13 cellular contexts compared by ENCODE assay signal in genomic region chr10:124645496-124646095, GRCh38.
DNase-seq lines count a peak whose midpoint lies in the region; ATAC-seq and TF ChIP-seq lines count a peak whose summit lies in the region.
"Had no signal": no experiment of that assay in that cellular context is flagged by ENCODE, and none has a peak within 500 bp of the region (broad histone marks: within the 10 kb centered on the region; RNA-seq: fewer than 3 reads in every experiment).

No MANE protein-coding gene starts in this region.

- no peak overlapping the region for H3K4me3 ChIP-seq in tibial nerve
- H3K4me3 ChIP-seq: A549, HAP-1 had no signal

- no peak for TF ChIP-seq POLR2A in tibial nerve (IDR thresholded peaks at IDR 0.05)

- peaks cover 90% of the 10 kb centered on the region for H3K4me1 Mint-ChIP-seq in activated naive CD4-positive, alpha-beta T cell treated with anti-CD3 and anti-CD28 coated beads, Interleukin-2, amount 10 ng/mL, durations not matched to agents 7 days and 5 days
- H3K4me1 Mint-ChIP-seq in effector memory CD8-positive, alpha-beta T cell (ENCODE audit: low read depth in 2 of 2) = peaks cover 86 to 88% of the 10 kb centered on the region in 2 donors
- peaks cover 84 to 100% (median 98%) of the 10 kb centered on the region in 3 donors for H3K4me1 Mint-ChIP-seq in naive B cell

- no peaks in the 10 kb centered on the region for H3K9me3 ChIP-seq in tibial nerve
- H3K9me3 ChIP-seq: A549, HAP-1, SK-N-SH had no signal

- no peak for ATAC-seq in activated naive CD4-positive, alpha-beta T cell treated with anti-CD3 and anti-CD28 coated beads, Interleukin-2, amount 50 U/mL, for 72 hours
- ATAC-seq in effector memory CD8-positive, alpha-beta T cell (replicated peaks) = no peak
- ATAC-seq in naive B cell (ENCODE audit: low read depth in 2 of 2) = no peak
- no peak for ATAC-seq in HG02840 (IDR thresholded peaks at IDR 0.05; ENCODE audit: low FRiP score, unreplicated experiment)

- peaks cover 30% of the 10 kb centered on the region for H3K36me3 Mint-ChIP-seq in activated naive CD4-positive, alpha-beta T cell treated with anti-CD3 and anti-CD28 coated beads, Interleukin-2, amount 10 ng/mL, durations not matched to agents 7 days and 5 days
- H3K36me3 Mint-ChIP-seq in activated naive CD4-positive, alpha-beta T cell treated with anti-CD3 and anti-CD28 coated beads, Interleukin-2, amount 50 U/mL, for 72 hours = no peaks in the 10 kb centered on the region
- peaks cover 66% of the 10 kb centered on the region for H3K36me3 Mint-ChIP-seq in effector memory CD8-positive, alpha-beta T cell (ENCODE audit: insufficient read depth)
- no peaks in the 10 kb centered on the region for H3K36me3 Mint-ChIP-seq in naive B cell

- no peaks in the 10 kb centered on the region for H3K27me3 Mint-ChIP-seq in activated naive CD4-positive, alpha-beta T cell treated with anti-CD3 and anti-CD28 coated beads, Interleukin-2, amount 10 ng/mL, durations not matched to agents 7 days and 5 days
- no peaks in the 10 kb centered on the region for H3K27me3 Mint-ChIP-seq in effector memory CD8-positive, alpha-beta T cell
- no peaks in the 10 kb centered on the region for H3K27me3 Mint-ChIP-seq in naive B cell

- peak overlapping the region; percentile 49 for H3K27ac Mint-ChIP-seq in activated naive CD4-positive, alpha-beta T cell treated with anti-CD3 and anti-CD28 coated beads, Interleukin-2, amount 10 ng/mL, durations not matched to agents 7 days and 5 days
- no peak overlapping the region for H3K27ac Mint-ChIP-seq in activated naive CD4-positive, alpha-beta T cell treated with anti-CD3 and anti-CD28 coated beads, Interleukin-2, amount 50 U/mL, for 72 hours
- H3K27ac Mint-ChIP-seq in effector memory CD8-positive, alpha-beta T cell = peak overlapping the region; percentile 99 to 100
- peak overlapping the region; percentile 76 to 99 (median 96) for H3K27ac Mint-ChIP-seq in naive B cell

- in situ Hi-C loops in GM13976 (cut with MboI; ENCODE audit: low sequenced_read_pairs, unreplicated experiment) = no loop called here

- H3K36me3 ChIP-seq in tibial nerve = no peaks in the 10 kb centered on the region

- H3K27me3 ChIP-seq in tibial nerve = no peaks in the 10 kb centered on the region

- no peak for DNase-seq in activated naive CD4-positive, alpha-beta T cell treated with anti-CD3 and anti-CD28 coated beads, Interleukin-2, amount 10 ng/mL, durations not matched to agents 7 days and 5 days
- no peak for DNase-seq in activated naive CD4-positive, alpha-beta T cell treated with anti-CD3 and anti-CD28 coated beads, Interleukin-2, amount 50 U/mL, for 72 hours (ENCODE audit: low spot score in 2 of 2)
- no peak for DNase-seq in effector memory CD8-positive, alpha-beta T cell
- DNase-seq in naive B cell (no peak), tibial nerve (ENCODE audit: low spot score in 2 of 2) (no peak), GM13976 (ENCODE audit: low spot score) (no peak), activated gamma-delta T cell (lab: John Stamatoyannopoulos, UW) (no peak)
- DNase-seq: NCI-H1694 treated with DMSO at 0.1 percent for 48 hours; stimulated activated CD4-positive, alpha-beta T cell treated with anti-CD3 and anti-CD28 coated beads, Interleukin-4, amount 100 ng/mL, for 24 hours had no signal

- peak overlapping the region; percentile 41 to 91 (median 82) for H3K27ac ChIP-seq in tibial nerve

- WGBS in tibial nerve, 2 donors = 80 to 81% methylated on average over 12 to 13 of the region's 13 CpGs

- CTCF ChIA-PET in activated naive CD4-positive, alpha-beta T cell treated with anti-CD3 and anti-CD28 coated beads, Interleukin-2, amount 10 ng/mL, durations not matched to agents 7 days and 5 days (lab: Charles Lee) = interaction anchor here (0.6 to 4.1 kb wide), 3 partner anchors 43 to 96 kb away, joined by 3 to 19 read pairs (median 3); no protein-coding TSS in a partner anchor

- no peak for TF ChIP-seq CTCF in tibial nerve (IDR thresholded peaks at IDR 0.05)
- TF ChIP-seq CTCF in GM13976 (IDR thresholded peaks at IDR 0.05; ENCODE audit: borderline replicate concordance, control extremely low read depth, extremely low read depth, insufficient read depth, missing control alignments) = no peak

- no peak for TF ChIP-seq EP300 in tibial nerve (IDR thresholded peaks at IDR 0.05)

- no peak overlapping the region for H3K4me3 Mint-ChIP-seq in activated naive CD4-positive, alpha-beta T cell treated with anti-CD3 and anti-CD28 coated beads, Interleukin-2, amount 10 ng/mL, durations not matched to agents 7 days and 5 days
- peak overlapping the region; percentile 22 to 85 for H3K4me3 Mint-ChIP-seq in effector memory CD8-positive, alpha-beta T cell
- peak overlapping the region in 7 of 8 donors; percentile 22 to 87 (median 72) for H3K4me3 Mint-ChIP-seq in naive B cell

- H3K4me1 ChIP-seq in tibial nerve = peaks cover 5 to 100% (median 94%) of the 10 kb centered on the region in 4 donors
- H3K4me1 ChIP-seq: HAP-1 had no signal

- no peaks in the 10 kb centered on the region for H3K9me3 Mint-ChIP-seq in activated naive CD4-positive, alpha-beta T cell treated with anti-CD3 and anti-CD28 coated beads, Interleukin-2, amount 10 ng/mL, durations not matched to agents 7 days and 5 days
- H3K9me3 Mint-ChIP-seq in activated naive CD4-positive, alpha-beta T cell treated with anti-CD3 and anti-CD28 coated beads, Interleukin-2, amount 50 U/mL, for 72 hours = no peaks in the 10 kb centered on the region
- no peaks in the 10 kb centered on the region for H3K9me3 Mint-ChIP-seq in effector memory CD8-positive, alpha-beta T cell
- H3K9me3 Mint-ChIP-seq in naive B cell = peaks cover 0 to 2% (median 0%) of the 10 kb centered on the region in 7 donors

Comparison
In these comparisons a context has a peak if more than half of its experiments do, and no peak if none do; other contexts are left out.
1. H3K27ac Mint-ChIP-seq: peak in activated naive CD4-positive, alpha-beta T cell treated with anti-CD3 and anti-CD28 coated beads, Interleukin-2, amount 10 ng/mL, durations not matched to agents 7 days and 5 days (single experiment), effector memory CD8-positive, alpha-beta T cell (2 of 2) and naive B cell (6 of 6); none in activated naive CD4-positive, alpha-beta T cell treated with anti-CD3 and anti-CD28 coated beads, Interleukin-2, amount 50 U/mL, for 72 hours (0 of 2).